In the genomic region with DNA sequence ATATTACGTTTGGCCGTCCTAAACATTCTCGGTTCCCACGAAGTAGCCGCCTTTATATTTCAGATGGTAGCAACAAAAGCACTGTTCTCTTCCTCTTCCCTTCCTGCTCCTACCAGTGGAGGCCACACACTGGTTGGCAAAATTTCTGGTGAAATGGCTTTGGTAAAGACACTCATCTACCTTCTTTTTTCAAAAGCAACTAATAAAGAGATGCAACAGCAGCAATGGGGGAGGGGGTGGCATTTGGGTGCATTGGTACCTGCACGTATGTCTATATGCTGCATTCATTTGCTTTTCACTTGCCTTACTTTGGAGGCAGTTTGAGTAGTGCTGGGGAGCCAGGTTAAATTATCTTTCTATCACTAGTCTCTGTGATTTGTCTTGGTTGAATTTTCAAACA, we compare ENCODE assay signal across 28 cellular contexts. TPM values are rescaled to one million over a fixed set of nuclear protein-coding genes. Genes with fewer than 3 reads are reported as not detected.
"Had no signal": no experiment of that assay in that cellular context is flagged by ENCODE, and none has a peak within 500 bp of the region (broad histone marks: within the 10 kb centered on the region; RNA-seq: fewer than 3 reads in every experiment).

No MANE protein-coding gene starts in this region.

- H3K4me3 ChIP-seq: colonic mucosa, esophagus squamous epithelium, gastroesophageal sphincter, heart right ventricle, left lung, testis, vagina had no signal

- H3K4me3 Mint-ChIP-seq: activated CD4-positive, alpha-beta memory T cell treated with anti-CD3 and anti-CD28 coated beads, Interleukin-2, amount 10 ng/mL, durations not matched to agents 7 days and 5 days; activated CD4-positive, alpha-beta T cell treated with anti-CD3 and anti-CD28 coated beads, Interleukin-2, amount 10 ng/mL, durations not matched to agents 24 days and 14 days; activated naive CD4-positive, alpha-beta T cell treated with anti-CD3 and anti-CD28 coated beads, Interleukin-2, amount 10 ng/mL, durations not matched to agents 7 days and 5 days; activated T-cell treated with anti-CD3 and anti-CD28 coated beads, Interleukin-2, amount 50 U/mL, for 72 hours; natural killer cell; stimulated activated effector memory CD8-positive, alpha-beta T cell treated with anti-CD3 and anti-CD28 coated beads, Interleukin-12 subunit alpha, Interleukin-12 subunit beta, amount 100 ng/mL, for 72 hours; stimulated activated naive CD8-positive, alpha-beta T cell treated with anti-CD3 and anti-CD28 coated beads, Interleukin-15, amount 100 ng/mL, for 72 hours had no signal

- H3K9me3 ChIP-seq: colonic mucosa, esophagus squamous epithelium, gastroesophageal sphincter, heart right ventricle, left lung, testis, vagina had no signal

- DNase-seq: activated CD4-positive, alpha-beta memory T cell treated with anti-CD3 and anti-CD28 coated beads, Interleukin-2, amount 10 ng/mL, durations not matched to agents 7 days and 5 days; activated CD4-positive, alpha-beta T cell treated with anti-CD3 and anti-CD28 coated beads, Interleukin-2, amount 10 ng/mL, durations not matched to agents 24 days and 14 days; activated effector memory CD4-positive, alpha-beta T cell treated with anti-CD3 and anti-CD28 coated beads, Interleukin-2, amount 50 U/mL, for 16 hours; activated naive CD4-positive, alpha-beta T cell treated with anti-CD3 and anti-CD28 coated beads, Interleukin-2, amount 10 ng/mL, durations not matched to agents 7 days and 5 days; activated T-cell treated with anti-CD3 and anti-CD28 coated beads, Interleukin-2, amount 50 U/mL, for 72 hours; brain microvascular endothelial cell; central memory CD4-positive, alpha-beta T cell; colonic mucosa; esophagus squamous epithelium; heart right ventricle; left lung; natural killer cell; small intestine; stimulated activated CD4-positive, alpha-beta T cell treated with anti-CD3 and anti-CD28 coated beads, Interleukin-2, amount 100 ng/mL, for 24 hours; stimulated activated naive CD8-positive, alpha-beta T cell treated with anti-CD3 and anti-CD28 coated beads, Interleukin-15, amount 100 ng/mL, for 72 hours; testis; trophoblast cell had no signal

- H3K9me3 Mint-ChIP-seq: activated CD4-positive, alpha-beta memory T cell treated with anti-CD3 and anti-CD28 coated beads, Interleukin-2, amount 10 ng/mL, durations not matched to agents 7 days and 5 days; activated CD4-positive, alpha-beta T cell treated with anti-CD3 and anti-CD28 coated beads, Interleukin-2, amount 10 ng/mL, durations not matched to agents 24 days and 14 days; activated naive CD4-positive, alpha-beta T cell treated with anti-CD3 and anti-CD28 coated beads, Interleukin-2, amount 10 ng/mL, durations not matched to agents 7 days and 5 days; activated T-cell treated with anti-CD3 and anti-CD28 coated beads, Interleukin-2, amount 50 U/mL, for 72 hours; natural killer cell; stimulated activated effector memory CD8-positive, alpha-beta T cell treated with anti-CD3 and anti-CD28 coated beads, Interleukin-12 subunit alpha, Interleukin-12 subunit beta, amount 100 ng/mL, for 72 hours; stimulated activated naive CD8-positive, alpha-beta T cell treated with anti-CD3 and anti-CD28 coated beads, Interleukin-15, amount 100 ng/mL, for 72 hours had no signal

- H3K36me3 ChIP-seq: brain microvascular endothelial cell, colonic mucosa, esophagus squamous epithelium, gastroesophageal sphincter, heart right ventricle, left lung, vagina had no signal

- FAIRE-seq: small intestine had no signal

- H3K36me3 Mint-ChIP-seq: stimulated activated effector memory CD8-positive, alpha-beta T cell treated with anti-CD3 and anti-CD28 coated beads, Interleukin-12 subunit alpha, Interleukin-12 subunit beta, amount 100 ng/mL, for 72 hours had no signal

- ATAC-seq: activated CD4-positive, CD25-positive, alpha-beta regulatory T cell treated with anti-CD3 and anti-CD28 coated beads, Interleukin-2, amount 50 U/mL, for 24 hours; activated T-cell treated with anti-CD3 and anti-CD28 coated beads, Interleukin-2, amount 50 U/mL, for 72 hours; gastroesophageal sphincter; heart right ventricle; left lung; natural killer cell; sciatic nerve; stimulated activated effector memory CD8-positive, alpha-beta T cell treated with anti-CD3 and anti-CD28 coated beads, Interleukin-12 subunit alpha, Interleukin-12 subunit beta, amount 100 ng/mL, for 72 hours; stimulated activated naive CD8-positive, alpha-beta T cell treated with anti-CD3 and anti-CD28 coated beads, Interleukin-15, amount 100 ng/mL, for 72 hours had no signal

- H3K27ac Mint-ChIP-seq: activated CD4-positive, alpha-beta memory T cell treated with anti-CD3 and anti-CD28 coated beads, Interleukin-2, amount 10 ng/mL, durations not matched to agents 7 days and 5 days; activated CD4-positive, alpha-beta T cell treated with anti-CD3 and anti-CD28 coated beads, Interleukin-2, amount 10 ng/mL, durations not matched to agents 24 days and 14 days; activated naive CD4-positive, alpha-beta T cell treated with anti-CD3 and anti-CD28 coated beads, Interleukin-2, amount 10 ng/mL, durations not matched to agents 7 days and 5 days; activated T-cell treated with anti-CD3 and anti-CD28 coated beads, Interleukin-2, amount 50 U/mL, for 72 hours; natural killer cell; stimulated activated effector memory CD8-positive, alpha-beta T cell treated with anti-CD3 and anti-CD28 coated beads, Interleukin-12 subunit alpha, Interleukin-12 subunit beta, amount 100 ng/mL, for 72 hours; stimulated activated naive CD8-positive, alpha-beta T cell treated with anti-CD3 and anti-CD28 coated beads, Interleukin-15, amount 100 ng/mL, for 72 hours had no signal

- H3K27ac ChIP-seq: brain microvascular endothelial cell, colonic mucosa, esophagus squamous epithelium, gastroesophageal sphincter, heart right ventricle, left lung, testis, vagina, VCaP had no signal

- H3K27me3 ChIP-seq: testis had no signal

RNA-seq across cellular contexts. Expression of a gene that starts 6.0 kb away (rescaled TPM):
- total RNA-seq: activated CD4-positive, alpha-beta memory T cell treated with anti-CD3 and anti-CD28 coated beads, Interleukin-2, amount 10 ng/mL, durations not matched to agents 7 days and 5 days; activated CD4-positive, alpha-beta T cell treated with anti-CD3 and anti-CD28 coated beads, Interleukin-2, amount 10 ng/mL, durations not matched to agents 24 days and 14 days; activated T-cell treated with anti-CD3 and anti-CD28 coated beads, Interleukin-2, amount 50 U/mL, for 72 hours; colonic mucosa; esophagus squamous epithelium; heart right ventricle; kidney epithelial cell; left lung; lung microvascular endothelial cell; natural killer cell; posterior vena cava; renal cortical epithelial cell; T-helper 2 cell treated with Interferon-gamma antibody and Interleukin-4, amounts not matched to agents 100 ng/mL and 5 ng/mL, for 36 hours; vagina had no signal
- polyA plus RNA-seq: heart right ventricle, small intestine had no signal
